ENCODE assay signal across 8 cellular contexts in genomic region chr5:61866930-61867329, GRCh38.
DNase-seq lines count a peak whose midpoint lies in the region; ATAC-seq lines count a peak whose summit lies in the region.

No MANE protein-coding gene starts in this region.

- DNase-seq in MV-4-11 (lab: John Stamatoyannopoulos, UW) (peak; percentile 84), iris pigment epithelial cell (ENCODE audit: low read depth) (peak; percentile 47), mucosa of gallbladder (ENCODE audit: low spot score) (no peak), GM19238 (ENCODE audit: insufficient read length, low spot score) (no peak), iPS-NIHi11 (ENCODE audit: low spot score) (no peak)
- DNase-seq in activated effector memory CD4-positive, alpha-beta T cell treated with Interleukin-2 at 50 U/mL for 16 hours, result no peak

- ATAC-seq in GM18520 (IDR thresholded peaks at IDR 0.05; ENCODE audit: unreplicated experiment), result peak; percentile 82
- peak; percentile 63 for ATAC-seq in HG02642 (IDR thresholded peaks at IDR 0.05; ENCODE audit: poor library complexity, unreplicated experiment)

Comparison
In these comparisons a context has a peak if more than half of its experiments do, and no peak if none do; other contexts are left out.
1. DNase-seq: peak in MV-4-11 (single experiment) and iris pigment epithelial cell (single experiment); none in mucosa of gallbladder (single experiment), GM19238 (single experiment), iPS-NIHi11 (single experiment) and activated effector memory CD4-positive, alpha-beta T cell treated with Interleukin-2 at 50 U/mL for 16 hours (single experiment).